In the genomic region with DNA sequence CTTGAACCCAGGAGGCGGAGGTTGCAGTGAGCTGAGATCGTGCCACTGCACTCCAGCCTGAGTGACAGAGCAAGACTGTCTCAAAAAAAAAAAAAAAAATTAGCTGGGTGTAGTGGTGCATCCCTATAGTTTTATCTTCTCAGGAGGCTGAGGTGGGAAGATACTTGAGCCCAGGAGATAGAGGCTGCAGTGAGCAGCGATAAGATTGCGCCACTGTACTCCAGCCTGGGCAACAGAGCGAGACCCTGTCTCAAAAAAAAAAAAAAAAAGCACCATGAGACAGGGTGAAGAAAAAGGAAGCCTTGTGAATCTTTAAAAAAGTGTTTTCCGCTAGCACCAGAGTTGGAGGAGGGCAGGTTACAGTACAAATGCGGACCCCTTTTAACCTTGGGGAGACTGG, we compare ENCODE assay signal across 2 cellular contexts.
A peak's percentile ranks its signal among the peaks of the same experiment; 100 is the strongest.
TF ChIP-seq lines count a peak whose summit lies in the region.

No MANE protein-coding gene starts in this region.

TF ChIP-seq in HEK293, 187 proteins besides CTCF, POLR2A, EP300 and RAD21:
- TF ChIP-seq ZNF121 (tag by site-specific recombination; IDR thresholded peaks at IDR 0.05), result peak; percentile 63; the same call in 1 of the 2 replicates
- peak; percentile 83; the same call in 1 of the 2 replicates for TF ChIP-seq ZNF362 (tag by site-specific recombination; IDR thresholded peaks at IDR 0.05)
- TF ChIP-seq, protein P1, sequence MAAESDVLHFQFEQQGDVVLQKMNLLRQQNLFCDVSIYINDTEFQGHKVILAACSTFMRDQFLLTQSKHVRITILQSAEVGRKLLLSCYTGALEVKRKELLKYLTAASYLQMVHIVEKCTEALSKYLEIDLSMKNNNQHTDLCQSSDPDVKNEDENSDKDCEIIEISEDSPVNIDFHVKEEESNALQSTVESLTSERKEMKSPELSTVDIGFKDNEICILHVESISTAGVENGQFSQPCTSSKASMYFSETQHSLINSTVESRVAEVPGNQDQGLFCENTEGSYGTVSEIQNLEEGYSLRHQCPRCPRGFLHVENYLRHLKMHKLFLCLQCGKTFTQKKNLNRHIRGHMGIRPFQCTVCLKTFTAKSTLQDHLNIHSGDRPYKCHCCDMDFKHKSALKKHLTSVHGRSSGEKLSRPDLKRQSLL (tag by site-specific recombination; IDR thresholded peaks at IDR 0.05), result peak; percentile 70; the same call in 1 of the 2 replicates

TF ChIP-seq in K562, 482 proteins besides CTCF, POLR2A, EP300 and RAD21:
- TF ChIP-seq PKNOX1 (IDR thresholded peaks at IDR 0.05), result peak; percentile 5; the same call in 1 of the 2 replicates
